8 cellular contexts compared by ENCODE assay signal in genomic region chr4:56468097-56468422, GRCh38. TPM values are rescaled to one million over a fixed set of nuclear protein-coding genes. Genes with fewer than 3 reads are reported as not detected.
A peak's percentile ranks its signal among the peaks of the same experiment; 100 is the strongest.
DNase-seq lines count a peak whose midpoint lies in the region; ATAC-seq and TF ChIP-seq lines count a peak whose summit lies in the region.

No MANE protein-coding gene starts in this region.

- H3K9ac ChIP-seq in muscle layer of colon (ENCODE audit: low read length) = peak overlapping the region; percentile 85

- H3K27ac ChIP-seq in VCaP (peak overlapping the region; percentile 96), epithelial cell of prostate (peak overlapping the region; percentile 99), muscle layer of colon (ENCODE audit: low read depth, low read length) (peak overlapping the region; percentile 81), uterus (peak overlapping the region; percentile 79 to 91)

- no peaks in the 10 kb centered on the region for H3K27me3 ChIP-seq in muscle layer of colon (ENCODE audit: control insufficient read depth in 1 of 2, insufficient read depth in 2 of 2, low read length in 2 of 2)
- no peaks in the 10 kb centered on the region for H3K27me3 ChIP-seq in uterus

- TF ChIP-seq CTCF in VCaP (conservative IDR thresholded peaks at IDR 0.05) = no peak
- no peak for TF ChIP-seq CTCF in uterus (IDR thresholded peaks at IDR 0.05)

- H3K4me1 ChIP-seq in muscle layer of colon (ENCODE audit: insufficient read depth, low read length) = peaks cover 35% of the 10 kb centered on the region
- no peaks in the 10 kb centered on the region for H3K4me1 ChIP-seq in uterus

- DNase-seq in NCI-H2227 (lab: John Stamatoyannopoulos, UW; ENCODE audit: unreplicated experiment) = peak; percentile 31
- no peak for DNase-seq in NCI-H2227 treated with DMSO at 0.1 percent for 48 hours (lab: John Stamatoyannopoulos, UW)
- DNase-seq in HT-29 (ENCODE audit: low spot score) = peak; percentile 68
- no peak for DNase-seq in epithelial cell of prostate (ENCODE audit: low read depth, low spot score)
- no peak for DNase-seq in uterus

- H3K9me3 ChIP-seq in muscle layer of colon (ENCODE audit: low read length) (no peaks in the 10 kb centered on the region), uterus (no peaks in the 10 kb centered on the region)

- TF ChIP-seq POLR2A in uterus (IDR thresholded peaks at IDR 0.05) = no peak

- H3K36me3 ChIP-seq in muscle layer of colon (ENCODE audit: insufficient read depth, low read length) = peaks cover 23% of the 10 kb centered on the region
- H3K36me3 ChIP-seq in uterus = no peaks in the 10 kb centered on the region

- ATAC-seq in GM21526 (IDR thresholded peaks at IDR 0.05; ENCODE audit: low FRiP score, unreplicated experiment) = peak; percentile 53

- intact Hi-C loops in uterus (cut with DNase I; ENCODE audit: low total_unique reads) = no loop called here

- H3K4me3 ChIP-seq in muscle layer of colon (ENCODE audit: low read depth in 1 of 2, low read length in 2 of 2) (peak overlapping the region; percentile 81 to 96), uterus (peak overlapping the region; percentile 78 to 98)

RNA-seq across cellular contexts. Expression of gene SRP72, which starts 0.6 kb away (rescaled TPM):
- 49.1 and 61.6 TPM in 2 replicates for total RNA-seq in HT-29 (2014; rRNA removed; shearing (Covaris generic))
- 100 to 1,000 TPM in 1 of 4 donors, 10 to 100 TPM in 3; 52.1 to 121 (median 68.2) TPM for total RNA-seq in uterus

RNA-seq across cellular contexts. Expression of gene PAICS, which starts 32.0 kb away (rescaled TPM):
- 68.2 and 71.0 TPM in 2 replicates for total RNA-seq in HT-29 (2014; rRNA removed; shearing (Covaris generic))
- total RNA-seq in uterus = 10 to 100 TPM in 3 of 4 donors, 1 to 10 TPM in 1; 9.4 to 42.7 (median 26.4) TPM

RNA-seq across cellular contexts. Expression of gene PPAT, which starts 32.6 kb away (rescaled TPM):
- 20.2 and 32.4 TPM in 2 replicates for total RNA-seq in HT-29 (2014; rRNA removed; shearing (Covaris generic))
- 10 to 100 TPM in 1 of 4 donors, 1 to 10 TPM in 3; 1.8 to 29.0 (median 6.9) TPM for total RNA-seq in uterus

RNA-seq across cellular contexts. Expression of gene ARL9, which starts 37.5 kb away (rescaled TPM):
- 0.79 TPM in 1 of 2 replicates, not detected in the other for total RNA-seq in HT-29 (2014; rRNA removed; shearing (Covaris generic))
- 1 to 10 TPM in 1 of 4 donors, under 1 TPM in 1, not detected in 2; 0.14 to 1.7 TPM for total RNA-seq in uterus

Comparison
In these comparisons a context has a peak if more than half of its experiments do, and no peak if none do; other contexts are left out.
1. DNase-seq: peak in NCI-H2227 (single experiment) and HT-29 (single experiment); none in NCI-H2227 treated with DMSO at 0.1 percent for 48 hours (single experiment), epithelial cell of prostate (single experiment) and uterus (0 of 2).
2. Peak in every context shown above with its lines, with median percentiles within 50 percentile points of each other: H3K27ac ChIP-seq.